In the genomic region with DNA sequence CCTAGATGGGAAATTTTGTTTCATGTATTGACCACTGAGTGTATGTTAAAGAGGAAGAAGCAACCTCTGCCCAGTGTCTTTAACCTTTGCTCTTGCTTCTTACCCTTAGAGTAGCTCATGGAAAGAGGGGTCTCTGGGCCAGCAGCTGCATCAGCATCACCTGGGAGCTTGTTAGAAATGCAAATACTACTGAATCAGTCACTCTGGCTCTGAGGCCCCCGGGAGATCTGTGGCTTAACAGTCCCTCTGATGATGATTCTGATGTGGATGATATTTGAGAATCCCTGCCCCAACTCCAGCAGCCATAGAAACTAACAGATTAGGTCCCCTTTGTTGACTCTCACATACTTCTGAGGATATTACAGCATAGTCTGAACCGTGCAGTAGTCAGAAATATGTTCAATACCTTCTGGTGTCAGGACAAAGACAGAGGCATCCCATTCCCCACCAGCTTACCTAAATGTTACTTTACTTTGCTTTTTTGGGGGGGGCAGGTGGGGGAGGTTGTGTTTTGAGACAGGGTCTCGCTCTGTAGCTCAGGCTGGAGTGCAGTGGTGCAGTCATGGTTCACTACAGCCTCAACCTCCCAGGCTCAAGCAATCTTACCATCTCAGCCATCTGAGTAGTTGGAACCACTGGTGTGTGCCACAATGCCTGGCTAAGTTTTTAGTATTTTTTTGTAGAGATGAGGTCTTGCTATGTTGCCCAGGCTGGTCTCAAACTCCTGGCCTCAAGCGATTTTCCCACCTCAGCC, we compare ENCODE assay signal across 13 cellular contexts.
DNase-seq lines count a peak whose midpoint lies in the region; ATAC-seq, FAIRE-seq and TF ChIP-seq lines count a peak whose summit lies in the region.
"Had no signal": no experiment of that assay in that cellular context is flagged by ENCODE, and none has a peak within 500 bp of the region (broad histone marks: within the 10 kb centered on the region; RNA-seq: fewer than 3 reads in every experiment).

No MANE protein-coding gene starts in this region.

- no peaks in the 10 kb centered on the region for H3K36me3 Mint-ChIP-seq in T-helper 17 cell (ENCODE audit: low read depth)

- peaks cover 17% of the 10 kb centered on the region for H3K4me1 Mint-ChIP-seq in T-helper 17 cell

- ATAC-seq in T-helper 17 cell: no peak
- no peak for ATAC-seq in HG03520 (IDR thresholded peaks at IDR 0.05; ENCODE audit: unreplicated experiment)
- no peak for ATAC-seq in GM21423 (IDR thresholded peaks at IDR 0.05; ENCODE audit: unreplicated experiment)
- ATAC-seq in HG03432 (IDR thresholded peaks at IDR 0.05; ENCODE audit: unreplicated experiment): no peak

- peak; percentile 17 for FAIRE-seq in GM12892 (lab: Jason Lieb, UNC)

- no peaks in the 10 kb centered on the region for H3K9me3 ChIP-seq in T-helper 17 cell (ENCODE audit: control insufficient read depth, low read length, poor library complexity, severe bottlenecking)

- peak overlapping the region; percentile 53 for H3K27ac Mint-ChIP-seq in T-helper 17 cell

- DNase-seq in GM12892 (ENCODE audit: insufficient read length) (no peak), T-helper 17 cell (no peak), NCI-H2171 (lab: John Stamatoyannopoulos, UW) (no peak)
- DNase-seq: activated CD8-positive, alpha-beta memory T cell treated with anti-CD3 and anti-CD28 coated beads for 24 hours; anterior cingulate cortex; mesenchymal stem cell; retina; SW 1271 had no signal

- no peaks in the 10 kb centered on the region for H3K27me3 ChIP-seq in layer of hippocampus (ENCODE audit: control insufficient read depth, insufficient read depth, low read length)

- no peak for TF ChIP-seq CTCF in 22Rv1 (IDR thresholded peaks at IDR 0.05)

- no peaks in the 10 kb centered on the region for H3K27me3 Mint-ChIP-seq in T-helper 17 cell

- no peak overlapping the region for H3K4me3 Mint-ChIP-seq in T-helper 17 cell

- TF ChIP-seq POLR2A in GM12892 (IDR thresholded peaks at IDR 0.05; ENCODE audit: low read depth, low read length): no peak

- H3K27ac ChIP-seq in 22Rv1 (peak overlapping the region; percentile 37), layer of hippocampus (ENCODE audit: low read depth, low read length) (peak overlapping the region; percentile 79)
